In genomic region chr12:6778212-6778570, GRCh38 we compare ENCODE assay signal across 8 cellular contexts. TPM values are rescaled to one million over a fixed set of nuclear protein-coding genes. Genes with fewer than 3 reads are reported as not detected.
A peak's percentile ranks its signal among the peaks of the same experiment; 100 is the strongest.
DNase-seq lines count a peak whose midpoint lies in the region; ATAC-seq and TF ChIP-seq lines count a peak whose summit lies in the region.

No MANE protein-coding gene starts in this region.

- intact Hi-C loops in lower lobe of right lung (cut with DNase I) (no loop called here), uterus (cut with DNase I; ENCODE audit: low total_unique reads) (no loop called here)

- DNase-seq in AG09309 (ENCODE audit: low read depth) (no peak), caudate nucleus (lab: John Stamatoyannopoulos, UW) (peak in 15 of 61 donors; percentile 7 to 61 (median 27)), lower lobe of right lung (no peak), uterus (peak in 1 of 2 donors; percentile 71), HUDEP-2 (lab: John Stamatoyannopoulos, UW; ENCODE audit: unreplicated experiment in 76 of 76) (no peak)

- H3K36me3 ChIP-seq in HUES6 (ENCODE audit: control insufficient read depth, insufficient read depth, low read length), result peaks cover 6% of the 10 kb centered on the region
- no peaks in the 10 kb centered on the region for H3K36me3 ChIP-seq in lower lobe of right lung
- no peaks in the 10 kb centered on the region for H3K36me3 ChIP-seq in uterus

- H3K9me3 ChIP-seq in HUES6 (ENCODE audit: control insufficient read depth, insufficient read depth, low read depth, low read length), result no peaks in the 10 kb centered on the region
- no peaks in the 10 kb centered on the region for H3K9me3 ChIP-seq in lower lobe of right lung
- H3K9me3 ChIP-seq in uterus, result no peaks in the 10 kb centered on the region

- ATAC-seq in lower lobe of right lung (peak; percentile 1 to 35), GM18517 (IDR thresholded peaks at IDR 0.05; ENCODE audit: unreplicated experiment) (no peak), GM18868 (IDR thresholded peaks at IDR 0.05; ENCODE audit: unreplicated experiment) (no peak)

- peaks cover 11% of the 10 kb centered on the region for H3K4me1 ChIP-seq in HUES6 (ENCODE audit: control insufficient read depth, insufficient read depth, low read length)
- H3K4me1 ChIP-seq in lower lobe of right lung, result peaks cover 17% of the 10 kb centered on the region
- H3K4me1 ChIP-seq in uterus, result no peaks in the 10 kb centered on the region

- H3K27ac ChIP-seq in HUES6 (ENCODE audit: low read depth, low read length) (no peak overlapping the region), caudate nucleus (ENCODE audit: low read depth, low read length) (peak overlapping the region; percentile 46), lower lobe of right lung (peak overlapping the region; percentile 53), uterus (peak overlapping the region; percentile 83 to 84)

- TF ChIP-seq CTCF in AG09309 (IDR thresholded peaks at IDR 0.05; ENCODE audit: control insufficient read depth, insufficient read depth, low read depth, low read length, missing control alignments) (no peak), lower lobe of right lung (IDR thresholded peaks at IDR 0.05) (no peak), uterus (IDR thresholded peaks at IDR 0.05) (no peak)

- no peak for TF ChIP-seq POLR2A in uterus (IDR thresholded peaks at IDR 0.05)

- H3K4me3 ChIP-seq in AG09309 (ENCODE audit: control insufficient read depth, low read depth, low read length) (peak overlapping the region; percentile 29), HUES6 (ENCODE audit: low read depth, low read length) (peak overlapping the region; percentile 66), lower lobe of right lung (peak overlapping the region; percentile 51), uterus (peak overlapping the region; percentile 33 to 38)

- peak overlapping the region; percentile 36 for H3K9ac ChIP-seq in HUES6 (ENCODE audit: low read length)

- H3K27me3 ChIP-seq in HUES6 (ENCODE audit: control insufficient read depth, insufficient read depth, low read length) (peaks cover 45% of the 10 kb centered on the region), lower lobe of right lung (ENCODE audit: low read depth) (no peaks in the 10 kb centered on the region), uterus (no peaks in the 10 kb centered on the region)

RNA-seq across cellular contexts. Expression of gene LAG3, which starts 5.9 kb away (rescaled TPM):
- total RNA-seq in lower lobe of right lung (2.1 TPM), uterus (10 to 100 TPM in 1 of 4 donors, 1 to 10 TPM in 2, under 1 TPM in 1; 0.41 to 14.6 (median 4.0) TPM)

RNA-seq across cellular contexts. Expression of gene CD4, which starts 11.1 kb away (rescaled TPM):
- total RNA-seq in lower lobe of right lung (80.3 TPM), uterus (10 to 100 TPM in 2 of 4 donors, 1 to 10 TPM in 2; 1.0 to 24.3 (median 10.4) TPM)

RNA-seq across cellular contexts. Expression of gene PTMS, which starts 12.0 kb away (rescaled TPM):
- total RNA-seq in lower lobe of right lung (267 TPM), uterus (100 to 1,000 TPM; 105 to 853 (median 140) TPM)

RNA-seq across cellular contexts. Expression of gene MLF2, which starts 25.2 kb away (rescaled TPM):
- 108 TPM for total RNA-seq in lower lobe of right lung
- total RNA-seq in uterus, result 100 to 1,000 TPM; 124 to 408 (median 147) TPM

RNA-seq across cellular contexts. Expression of gene GPR162, which starts 43.4 kb away (rescaled TPM):
- total RNA-seq in lower lobe of right lung (21.5 TPM), uterus (10 to 100 TPM in 1 of 4 donors, 1 to 10 TPM in 2, under 1 TPM in 1; 0.29 to 23.1 (median 3.4) TPM)

Comparison
In these comparisons a context has a peak if more than half of its experiments do, and no peak if none do; other contexts are left out.
1. ATAC-seq: peak in lower lobe of right lung (2 of 2); none in GM18517 (single experiment) and GM18868 (single experiment).
2. Peak in every context shown above with its lines, with median percentiles within 50 percentile points of each other: H3K4me3 ChIP-seq.